ENCODE assay signal across 34 cellular contexts in genomic region chr6:16883414-16883813, GRCh38.
"Had no signal": no experiment of that assay in that cellular context is flagged by ENCODE, and none has a peak within 500 bp of the region (broad histone marks: within the 10 kb centered on the region; RNA-seq: fewer than 3 reads in every experiment).

No MANE protein-coding gene starts in this region.

- H3K4me1 ChIP-seq: ascending aorta had no signal

- H3K27me3 ChIP-seq: ascending aorta, cardiac muscle cell had no signal

- DNase-seq: activated CD4-positive, alpha-beta memory T cell treated with anti-CD3 and anti-CD28 coated beads, Interleukin-2, amount 10 ng/mL, durations not matched to agents 7 days and 5 days; activated CD4-positive, alpha-beta T cell treated with anti-CD3 and anti-CD28 coated beads for 1 hour; activated CD4-positive, alpha-beta T cell treated with anti-CD3 and anti-CD28 coated beads for 48 hours; activated CD4-positive, CD25-positive, alpha-beta regulatory T cell; activated CD8-positive, alpha-beta memory T cell treated with anti-CD3 and anti-CD28 coated beads for 24 hours; activated CD8-positive, alpha-beta memory T cell treated with anti-CD3 and anti-CD28 coated beads, Interleukin-2, amount 10 ng/mL, durations not matched to agents 7 days and 5 days; activated CD8-positive, alpha-beta memory T cell treated with anti-CD3 and anti-CD28 coated beads, Interleukin-2, amount 50 U/mL, for 48 hours; activated effector memory CD4-positive, alpha-beta T cell treated with Interleukin-2 at 50 U/mL for 16 hours; activated naive CD4-positive, alpha-beta T cell treated with anti-CD3 and anti-CD28 coated beads, Interleukin-2, amount 10 ng/mL, durations not matched to agents 7 days and 5 days; activated naive CD8-positive, alpha-beta T cell treated with anti-CD3 and anti-CD28 coated beads, Interleukin-2, amount 50 U/mL, for 24 hours; activated T-cell treated with anti-CD3 and anti-CD28 coated beads, Interleukin-2, amount 50 U/mL, for 48 hours; amniotic stem cell; NCI-H1092 treated with DMSO at 0.1 percent for 48 hours; NCI-H1417; NCI-H146; NCI-H187; NCI-H2029 treated with DMSO at 0.1 percent for 48 hours; NCI-H2171 treated with DMSO at 0.1 percent for 48 hours; NCI-H2227 treated with DMSO at 0.1 percent for 48 hours; NCI-H524 treated with DMSO at 0.1 percent for 48 hours; SIG-M5; SW 1271; T-helper 1 cell; T-helper 2 cell; T-helper 9 cell had no signal

- H3K27ac ChIP-seq: ascending aorta, cardiac muscle cell, coronary artery, KMS-11, RWPE1, VCaP had no signal

- H3K9me3 ChIP-seq: ascending aorta had no signal

- H3K4me2 ChIP-seq: KMS-11 had no signal

- H3K4me3 ChIP-seq: ascending aorta, cardiac muscle cell, coronary artery had no signal

- H3K4me1 Mint-ChIP-seq: activated CD4-positive, alpha-beta memory T cell treated with anti-CD3 and anti-CD28 coated beads, Interleukin-2, amount 10 ng/mL, durations not matched to agents 7 days and 5 days; activated CD8-positive, alpha-beta memory T cell treated with anti-CD3 and anti-CD28 coated beads, Interleukin-2, amount 10 ng/mL, durations not matched to agents 7 days and 5 days; activated naive CD4-positive, alpha-beta T cell treated with anti-CD3 and anti-CD28 coated beads, Interleukin-2, amount 10 ng/mL, durations not matched to agents 7 days and 5 days; central memory CD8-positive, alpha-beta T cell had no signal

- H3K4me3 Mint-ChIP-seq: activated CD4-positive, alpha-beta memory T cell treated with anti-CD3 and anti-CD28 coated beads, Interleukin-2, amount 10 ng/mL, durations not matched to agents 7 days and 5 days; activated CD8-positive, alpha-beta memory T cell treated with anti-CD3 and anti-CD28 coated beads, Interleukin-2, amount 10 ng/mL, durations not matched to agents 7 days and 5 days; activated naive CD4-positive, alpha-beta T cell treated with anti-CD3 and anti-CD28 coated beads, Interleukin-2, amount 10 ng/mL, durations not matched to agents 7 days and 5 days; activated naive CD8-positive, alpha-beta T cell; activated naive CD8-positive, alpha-beta T cell treated with anti-CD3 and anti-CD28 coated beads, Interleukin-2, amount 50 U/mL, for 24 hours; central memory CD8-positive, alpha-beta T cell had no signal

- H3K36me3 ChIP-seq: ascending aorta, cardiac muscle cell had no signal

- H3K27ac Mint-ChIP-seq: activated CD4-positive, alpha-beta memory T cell treated with anti-CD3 and anti-CD28 coated beads, Interleukin-2, amount 10 ng/mL, durations not matched to agents 7 days and 5 days; activated CD8-positive, alpha-beta memory T cell treated with anti-CD3 and anti-CD28 coated beads, Interleukin-2, amount 10 ng/mL, durations not matched to agents 7 days and 5 days; activated naive CD4-positive, alpha-beta T cell treated with anti-CD3 and anti-CD28 coated beads, Interleukin-2, amount 10 ng/mL, durations not matched to agents 7 days and 5 days; activated naive CD8-positive, alpha-beta T cell; activated naive CD8-positive, alpha-beta T cell treated with anti-CD3 and anti-CD28 coated beads, Interleukin-2, amount 50 U/mL, for 24 hours had no signal

- H3K9me3 Mint-ChIP-seq: activated CD4-positive, alpha-beta memory T cell treated with anti-CD3 and anti-CD28 coated beads, Interleukin-2, amount 10 ng/mL, durations not matched to agents 7 days and 5 days; activated naive CD4-positive, alpha-beta T cell treated with anti-CD3 and anti-CD28 coated beads, Interleukin-2, amount 10 ng/mL, durations not matched to agents 7 days and 5 days had no signal

- ATAC-seq: activated CD8-positive, alpha-beta memory T cell treated with anti-CD3 and anti-CD28 coated beads, Interleukin-2, amount 10 ng/mL, durations not matched to agents 7 days and 5 days; activated naive CD8-positive, alpha-beta T cell treated with anti-CD3 and anti-CD28 coated beads, Interleukin-2, amount 50 U/mL, for 24 hours; Right ventricle myocardium inferior had no signal

- H3K36me3 Mint-ChIP-seq: activated naive CD4-positive, alpha-beta T cell treated with anti-CD3 and anti-CD28 coated beads, Interleukin-2, amount 10 ng/mL, durations not matched to agents 7 days and 5 days had no signal
